Comparison of ENCODE assay signal across 9 cellular contexts in genomic region chr10:72886596-72887522, GRCh38. TPM values are rescaled to one million over a fixed set of nuclear protein-coding genes. Genes with fewer than 3 reads are reported as not detected.
DNase-seq lines count a peak whose midpoint lies in the region; ATAC-seq and TF ChIP-seq lines count a peak whose summit lies in the region.
"Had no signal": no experiment of that assay in that cellular context is flagged by ENCODE, and none has a peak within 500 bp of the region (broad histone marks: within the 10 kb centered on the region; RNA-seq: fewer than 3 reads in every experiment).

No MANE protein-coding gene starts in this region.

- peak overlapping the region; percentile 55 for H2AFZ ChIP-seq in neuronal stem cell (ENCODE audit: low read length)

- no peak overlapping the region for H3K23ac ChIP-seq in neuronal stem cell (ENCODE audit: low read depth, low read length, poor library complexity)

- TF ChIP-seq CTCF in tibial nerve (IDR thresholded peaks at IDR 0.05), result no peak

- TF ChIP-seq POLR2A in tibial nerve (IDR thresholded peaks at IDR 0.05), result no peak

- no peak overlapping the region for H4K8ac ChIP-seq in neuronal stem cell (ENCODE audit: low read depth, low read length)

- H3K9ac ChIP-seq in neuronal stem cell (ENCODE audit: low read depth, low read length, poor library complexity), result no peak overlapping the region

- H3K27me3 ChIP-seq in neuronal stem cell (ENCODE audit: control insufficient read depth in 3 of 3, insufficient read depth in 3 of 3, low read depth in 1 of 3, low read length in 3 of 3) (no peaks in the 10 kb centered on the region), tibial nerve (no peaks in the 10 kb centered on the region)

- no peak overlapping the region for H3K4ac ChIP-seq in neuronal stem cell (ENCODE audit: low read length)

- H2BK5ac ChIP-seq in neuronal stem cell (ENCODE audit: low read length), result no peak overlapping the region

- no peak overlapping the region for H2BK12ac ChIP-seq in neuronal stem cell (ENCODE audit: low read length)

- H2BK15ac ChIP-seq in neuronal stem cell (ENCODE audit: low read length), result no peak overlapping the region

- peak overlapping the region; percentile 71 for H3K27ac ChIP-seq in neuronal stem cell (replicated peaks; ENCODE audit: low read length)
- no peak overlapping the region for H3K27ac ChIP-seq in tibial nerve
- H3K27ac ChIP-seq: VCaP had no signal

- WGBS in neuronal stem cell (ENCODE audit: extremely low coverage in 2 of 2, insufficient read length in 2 of 2, insufficient replicate concordance in 1 of 2), 2 donors, result no CpG with 5 or more reads among the region's 6 CpGs
- 32 to 38% methylated on average over 6 of the region's 6 CpGs for WGBS in tibial nerve, 2 donors

- H3K4me3 ChIP-seq in neuronal stem cell (ENCODE audit: low read length in 2 of 2), result no peak overlapping the region
- peak overlapping the region in 1 of 4 donors; percentile 15 for H3K4me3 ChIP-seq in tibial nerve

- no peak overlapping the region for H4K91ac ChIP-seq in neuronal stem cell (ENCODE audit: low read depth, low read length, poor library complexity)

- no peak overlapping the region for H3K18ac ChIP-seq in neuronal stem cell (ENCODE audit: low read length)

- peaks cover 0 to 21% of the 10 kb centered on the region in 2 donors for H3K36me3 ChIP-seq in neuronal stem cell (replicated peaks in 1 of 2; ENCODE audit: control insufficient read depth in 2 of 2, insufficient read depth in 2 of 2, low read length in 2 of 2)
- H3K36me3 ChIP-seq in tibial nerve, result peaks cover 0 to 32% (median 0%) of the 10 kb centered on the region in 3 donors

- ATAC-seq in HG02973 (IDR thresholded peaks at IDR 0.05; ENCODE audit: unreplicated experiment), result no peak

- H3K9me3 ChIP-seq in neuronal stem cell (replicated peaks in 1 of 2; ENCODE audit: control insufficient read depth in 2 of 2, insufficient read depth in 1 of 2, low read depth in 1 of 2, low read length in 2 of 2) (no peaks in the 10 kb centered on the region), tibial nerve (no peaks in the 10 kb centered on the region)

- no peak overlapping the region for H3K4me2 ChIP-seq in neuronal stem cell (ENCODE audit: insufficient read depth, low read length, poor library complexity, severe bottlenecking)

- DNase-seq in GDM1 (lab: John Stamatoyannopoulos, UW), result peak; percentile 47
- peak; percentile 21 for DNase-seq in NCI-H146 treated with DMSO at 0.1 percent for 48 hours (lab: John Stamatoyannopoulos, UW; ENCODE audit: unreplicated experiment)
- DNase-seq in dermis microvascular lymphatic vessel endothelial cell (ENCODE audit: low read depth in 2 of 2), result peak; percentile 54 to 81
- no peak for DNase-seq in neuronal stem cell (ENCODE audit: low spot score)
- no peak for DNase-seq in tibial nerve (ENCODE audit: low spot score in 2 of 2)
- no peak for DNase-seq in superior temporal gyrus (ENCODE audit: extremely low spot score)
- DNase-seq: kidney had no signal

- no peak overlapping the region for H3K14ac ChIP-seq in neuronal stem cell (ENCODE audit: low read length)

- no peaks in the 10 kb centered on the region for H3K79me1 ChIP-seq in neuronal stem cell (ENCODE audit: low read depth, low read length)

- TF ChIP-seq EP300 in tibial nerve (IDR thresholded peaks at IDR 0.05), result no peak

- no peak overlapping the region for H2AK5ac ChIP-seq in neuronal stem cell (ENCODE audit: low read depth, low read length)

- H2BK120ac ChIP-seq in neuronal stem cell (ENCODE audit: low read depth, low read length), result no peak overlapping the region

- H3K4me1 ChIP-seq in neuronal stem cell (ENCODE audit: control insufficient read depth in 2 of 2, insufficient read depth in 1 of 2, low read depth in 1 of 2, low read length in 2 of 2) (peaks cover 8 to 12% of the 10 kb centered on the region in 2 donors), tibial nerve (no peaks in the 10 kb centered on the region)

RNA-seq across cellular contexts. Expression of gene OIT3, which starts 6.7 kb away (rescaled TPM):
- under 0.01 and 0.13 TPM in 2 replicates for total RNA-seq in dermis microvascular lymphatic vessel endothelial cell
- 0.03 TPM for polyA plus RNA-seq in neuronal stem cell (2013, experiment 1 of 2)
- polyA plus RNA-seq in neuronal stem cell (2013, experiment 2 of 2), result not detected
- total RNA-seq in tibial nerve, result not detected
- total RNA-seq: kidney had no signal

Comparison
In these comparisons a context has a peak if more than half of its experiments do, and no peak if none do; other contexts are left out.
1. DNase-seq: peak in GDM1 (single experiment), NCI-H146 treated with DMSO at 0.1 percent for 48 hours (single experiment) and dermis microvascular lymphatic vessel endothelial cell (2 of 2); none in neuronal stem cell (single experiment), tibial nerve (0 of 2) and superior temporal gyrus (single experiment).